ENCODE assay signal across 24 cellular contexts in genomic region chr5:1769752-1770442, GRCh38.
"Had no signal": no experiment of that assay in that cellular context is flagged by ENCODE, and none has a peak within 500 bp of the region (broad histone marks: within the 10 kb centered on the region; RNA-seq: fewer than 3 reads in every experiment).

No MANE protein-coding gene starts in this region.

- H3K4me1 Mint-ChIP-seq: activated B cell treated with CpG ODN at 0.5 μM for 24 hours; activated CD4-positive, alpha-beta T cell treated with anti-CD3 and anti-CD28 coated beads for 36 hours; activated T-helper 17 cell treated with anti-CD3 and anti-CD28 coated beads, Interleukin-2, amount 50 U/mL, for 72 hours; memory B cell had no signal

- H3K27ac ChIP-seq: ascending aorta, brain microvascular endothelial cell, tibial nerve had no signal

- H3K4me3 Mint-ChIP-seq: activated B cell treated with CpG ODN at 0.5 μM for 24 hours; activated CD4-positive, alpha-beta T cell treated with anti-CD3 and anti-CD28 coated beads for 36 hours; activated T-cell treated with anti-CD3 and anti-CD28 coated beads, Interleukin-2, amount 50 U/mL, for 24 hours; activated T-helper 17 cell treated with anti-CD3 and anti-CD28 coated beads, Interleukin-2, amount 50 U/mL, for 72 hours; memory B cell; stimulated activated naive CD8-positive, alpha-beta T cell treated with anti-CD3 and anti-CD28 coated beads, Interleukin-15, Interleukin-2, amounts not matched to agents 100 ng/mL and 50 ng/mL, for 24 hours had no signal

- H3K27me3 ChIP-seq: ascending aorta, brain microvascular endothelial cell had no signal

- H3K27me3 Mint-ChIP-seq: activated CD4-positive, alpha-beta T cell treated with anti-CD3 and anti-CD28 coated beads for 36 hours had no signal

- H3K9me3 ChIP-seq: ascending aorta had no signal

- H3K9me3 Mint-ChIP-seq: activated B cell treated with CpG ODN at 0.5 μM for 24 hours; activated naive CD4-positive, alpha-beta T cell treated with anti-CD3 and anti-CD28 coated beads, Interleukin-2, amount 50 U/mL, for 72 hours; activated T-cell treated with anti-CD3 and anti-CD28 coated beads, Interleukin-2, amount 50 U/mL, for 24 hours; activated T-helper 17 cell treated with anti-CD3 and anti-CD28 coated beads, Interleukin-2, amount 50 U/mL, for 72 hours; memory B cell; stimulated activated naive CD8-positive, alpha-beta T cell treated with anti-CD3 and anti-CD28 coated beads, Interleukin-15, Interleukin-2, amounts not matched to agents 100 ng/mL and 50 ng/mL, for 24 hours had no signal

- DNase-seq: activated B cell treated with CpG ODN at 0.5 μM for 24 hours; activated CD4-positive, alpha-beta T cell treated with anti-CD3 and anti-CD28 coated beads for 36 hours; activated CD4-positive, alpha-beta T cell treated with anti-CD3 and anti-CD28 coated beads, Interleukin-2, amount 50 U/mL, for 4 hours; activated CD8-positive, alpha-beta memory T cell treated with anti-CD3 and anti-CD28 coated beads for 24 hours; activated CD8-positive, alpha-beta memory T cell treated with anti-CD3 and anti-CD28 coated beads, Interleukin-2, amount 50 U/mL, for 4 hours; activated T-cell treated with anti-CD3 and anti-CD28 coated beads, Interleukin-2, amount 50 U/mL, for 24 hours; brain microvascular endothelial cell; caudate nucleus; effector memory CD4-positive, alpha-beta T cell; foreskin melanocyte; glutamatergic neuron; hippocampal formation; left ventricle myocardium superior; retina; stimulated activated CD4-positive, alpha-beta T cell treated with anti-CD3 and anti-CD28 coated beads, Interleukin-1b, Interleukin-23, amount 100 ng/mL, for 48 hours; T-helper 1 cell; T-helper 9 cell had no signal

- H3K4me3 ChIP-seq: ascending aorta, tibial nerve had no signal

- H3K36me3 Mint-ChIP-seq: activated naive CD4-positive, alpha-beta T cell treated with anti-CD3 and anti-CD28 coated beads, Interleukin-2, amount 50 U/mL, for 72 hours; memory B cell had no signal

- H3K36me3 ChIP-seq: ascending aorta, brain microvascular endothelial cell, tibial nerve had no signal

- H3K27ac Mint-ChIP-seq: activated B cell treated with CpG ODN at 0.5 μM for 24 hours; activated CD4-positive, alpha-beta T cell treated with anti-CD3 and anti-CD28 coated beads for 36 hours; activated naive CD4-positive, alpha-beta T cell treated with anti-CD3 and anti-CD28 coated beads, Interleukin-2, amount 50 U/mL, for 72 hours; activated T-cell treated with anti-CD3 and anti-CD28 coated beads, Interleukin-2, amount 50 U/mL, for 24 hours; activated T-helper 17 cell treated with anti-CD3 and anti-CD28 coated beads, Interleukin-2, amount 50 U/mL, for 72 hours; memory B cell; stimulated activated naive CD8-positive, alpha-beta T cell treated with anti-CD3 and anti-CD28 coated beads, Interleukin-15, Interleukin-2, amounts not matched to agents 100 ng/mL and 50 ng/mL, for 24 hours had no signal

- ATAC-seq: activated CD4-positive, alpha-beta T cell treated with anti-CD3 and anti-CD28 coated beads for 36 hours; activated naive CD4-positive, alpha-beta T cell treated with anti-CD3 and anti-CD28 coated beads, Interleukin-2, amount 50 U/mL, for 72 hours; activated T-helper 17 cell treated with anti-CD3 and anti-CD28 coated beads, Interleukin-2, amount 50 U/mL, for 72 hours; esophagus mucosa had no signal

- H3K4me1 ChIP-seq: ascending aorta, tibial nerve had no signal
